ENCODE assay signal across 26 cellular contexts in genomic region chr3:184164648-184165330, GRCh38.
"Had no signal": no experiment of that assay in that cellular context is flagged by ENCODE, and none has a peak within 500 bp of the region (broad histone marks: within the 10 kb centered on the region; RNA-seq: fewer than 3 reads in every experiment).

No MANE protein-coding gene starts in this region.

- H3K36me3 ChIP-seq: uterus had no signal

- H3K27me3 Mint-ChIP-seq: naive B cell had no signal

- ATAC-seq: foreskin keratinocyte; left cardiac atrium; lower lobe of right lung; psoas muscle; stimulated activated naive CD8-positive, alpha-beta T cell treated with anti-CD3 and anti-CD28 coated beads, Interleukin-15, Interleukin-2, amounts not matched to agents 100 U/mL and 50 U/mL, for 24 hours had no signal

- FAIRE-seq: endometrium, kidney had no signal

- H3K27me3 ChIP-seq: dorsolateral prefrontal cortex, foreskin keratinocyte, hepatocyte, neutrophil, sigmoid colon, suprapubic skin, thyroid gland, upper lobe of left lung, uterus had no signal

- H3K4me3 ChIP-seq: dorsolateral prefrontal cortex, hepatocyte, left ventricle myocardium inferior, lower lobe of right lung, psoas muscle, sigmoid colon, skin epidermis, suprapubic skin, thyroid gland, upper lobe of left lung, uterus had no signal

- H3K9me3 ChIP-seq: left ventricle myocardium inferior, lower lobe of right lung, neutrophil, psoas muscle, sigmoid colon, suprapubic skin, thyroid gland, upper lobe of left lung, uterus had no signal

- H3K27ac Mint-ChIP-seq: naive B cell had no signal

- H3K27ac ChIP-seq: dorsolateral prefrontal cortex, foreskin keratinocyte, hepatocyte, lower lobe of right lung, neutrophil, psoas muscle, skin epidermis, suprapubic skin, thyroid gland, upper lobe of left lung, uterus had no signal

- H3K4me3 Mint-ChIP-seq: naive B cell, nephron progenitor cell had no signal

- DNase-seq: cerebellar nuclear complex; cortex of kidney; dorsolateral prefrontal cortex; effector CD8-positive, alpha-beta T cell; erythroblast; foreskin keratinocyte; head of caudate nucleus; kidney; left cardiac atrium; left ventricle myocardium inferior; lower lobe of right lung; mesendoderm; naive B cell; nephron progenitor cell; psoas muscle; sigmoid colon; stimulated activated CD4-positive, alpha-beta T cell treated with anti-CD3 and anti-CD28 coated beads, Interleukin-12 subunit alpha, Interleukin-12 subunit beta, amount 100 ng/mL, for 4 hours; stimulated activated naive CD8-positive, alpha-beta T cell treated with anti-CD3 and anti-CD28 coated beads, Interleukin-15, Interleukin-2, amounts not matched to agents 100 U/mL and 50 U/mL, for 24 hours; thyroid gland; upper lobe of left lung; uterus had no signal

- H2AFZ ChIP-seq: hepatocyte had no signal

- H3K9me3 Mint-ChIP-seq: nephron progenitor cell had no signal

- H3K4me2 ChIP-seq: hepatocyte had no signal
